1 cellular context compared by ENCODE assay signal in genomic region chr1:198107041-198107440, GRCh38.
TF ChIP-seq lines count a peak whose summit lies in the region.

No MANE protein-coding gene starts in this region.

TF ChIP-seq in IMR-90, 13 proteins besides CTCF, POLR2A, EP300 and RAD21 (continued from another document):
- TF ChIP-seq CEBPB (IDR thresholded peaks at IDR 0.05; ENCODE audit: low read depth, low read length), result peak; percentile 17; the same call in 1 of the 2 replicates
